In genomic region chr20:694496-694895, GRCh38 we compare ENCODE assay signal across 30 cellular contexts. TPM values are rescaled to one million over a fixed set of nuclear protein-coding genes. Genes with fewer than 3 reads are reported as not detected.
"Had no signal": no experiment of that assay in that cellular context is flagged by ENCODE, and none has a peak within 500 bp of the region (broad histone marks: within the 10 kb centered on the region; RNA-seq: fewer than 3 reads in every experiment).

No MANE protein-coding gene starts in this region.

- H3K27ac Mint-ChIP-seq: memory B cell; mesothelial cell of epicardium; nephron; neural progenitor cell; stimulated activated naive B cell treated with anti-CD40 and anti-IgM and Interleukin-4, amounts not matched to agents 10 μg/mL and 1 μg/mL and 100 μg/mL, for 72 hours; stimulated activated naive CD8-positive, alpha-beta T cell treated with anti-CD3 and anti-CD28 coated beads, Interleukin-15, Interleukin-2, amounts not matched to agents 100 ng/mL and 50 ng/mL, for 24 hours had no signal

- H3K4me1 ChIP-seq: foreskin keratinocyte, gastroesophageal sphincter, tibial nerve, upper lobe of right lung, uterus had no signal

- H3K4me3 ChIP-seq: dorsolateral prefrontal cortex, gastroesophageal sphincter, heart left ventricle, hepatocyte, lung, neural progenitor cell, prostate gland, right atrium auricular region, skin epidermis, thoracic aorta, tibial nerve, upper lobe of right lung, uterus had no signal

- H3K27ac ChIP-seq: dorsolateral prefrontal cortex, epithelial cell of prostate, foreskin keratinocyte, gastroesophageal sphincter, heart left ventricle, hepatocyte, neural progenitor cell, right atrium auricular region, skin epidermis, thoracic aorta, tibial nerve, upper lobe of right lung, uterus had no signal

- H3K36me3 Mint-ChIP-seq: memory B cell; mesothelial cell of epicardium; naive thymus-derived CD4-positive, alpha-beta T cell; neural progenitor cell; stimulated activated naive B cell treated with anti-CD40 and anti-IgM and Interleukin-4, amounts not matched to agents 10 μg/mL and 1 μg/mL and 100 μg/mL, for 72 hours had no signal

- H3K9me3 ChIP-seq: gastroesophageal sphincter, prostate gland, thoracic aorta, tibial nerve, upper lobe of right lung, uterus had no signal

- H3K27me3 ChIP-seq: neural progenitor cell, right atrium auricular region, uterus had no signal

- DNase-seq: effector CD4-positive, alpha-beta T cell; foreskin keratinocyte; heart left ventricle; kidney; naive thymus-derived CD4-positive, alpha-beta T cell; stimulated activated CD4-positive, alpha-beta T cell treated with anti-CD3 and anti-CD28 coated beads, Interleukin-15, amount 100 ng/mL, for 24 hours; stimulated activated CD4-positive, alpha-beta T cell treated with anti-CD3 and anti-CD28 coated beads, Interleukin-2, amount 100 ng/mL, for 48 hours; stimulated activated naive B cell treated with anti-CD40 and anti-IgM and Interleukin-4, amounts not matched to agents 10 μg/mL and 1 μg/mL and 100 μg/mL, for 72 hours; uterus had no signal

- H3K4me3 Mint-ChIP-seq: memory B cell; mesothelial cell of epicardium; naive thymus-derived CD4-positive, alpha-beta T cell; nephron; neural progenitor cell; stimulated activated naive B cell treated with anti-CD40 and anti-IgM and Interleukin-4, amounts not matched to agents 10 μg/mL and 1 μg/mL and 100 μg/mL, for 72 hours; stimulated activated naive CD8-positive, alpha-beta T cell treated with anti-CD3 and anti-CD28 coated beads, Interleukin-15, Interleukin-2, amounts not matched to agents 100 ng/mL and 50 ng/mL, for 24 hours had no signal

- H3K9me3 Mint-ChIP-seq: memory B cell; mesothelial cell of epicardium; naive thymus-derived CD4-positive, alpha-beta T cell; nephron; neural progenitor cell; stimulated activated naive CD8-positive, alpha-beta T cell treated with anti-CD3 and anti-CD28 coated beads, Interleukin-15, Interleukin-2, amounts not matched to agents 100 ng/mL and 50 ng/mL, for 24 hours had no signal

- H3K36me3 ChIP-seq: gastroesophageal sphincter, heart left ventricle, neural progenitor cell, prostate gland, right atrium auricular region, thoracic aorta, tibial nerve, upper lobe of right lung, uterus had no signal

- H3K4me1 Mint-ChIP-seq: memory B cell, mesothelial cell of epicardium, nephron had no signal

- ATAC-seq: esophagus mucosa; foreskin keratinocyte; gastroesophageal sphincter; heart left ventricle; naive thymus-derived CD4-positive, alpha-beta T cell; stimulated activated naive B cell treated with anti-CD40 and anti-IgM and Interleukin-4, amounts not matched to agents 10 μg/mL and 1 μg/mL and 100 μg/mL, for 72 hours; upper lobe of right lung had no signal

- H3K9ac ChIP-seq: neural progenitor cell had no signal

RNA-seq across cellular contexts. Expression of gene SCRT2, which starts 18.9 kb away (rescaled TPM):
- total RNA-seq: esophagus mucosa; foreskin keratinocyte; gastroesophageal sphincter; heart left ventricle; hepatocyte; kidney; left lobe of liver; liver; lung; mesothelial cell of epicardium; mucosa of gallbladder; naive thymus-derived CD4-positive, alpha-beta T cell; osteocyte; right atrium auricular region; thoracic aorta; tibial nerve; upper lobe of right lung; uterus had no signal
- polyA plus RNA-seq: foreskin keratinocyte; heart left ventricle; hepatocyte; liver; lung; naive thymus-derived CD4-positive, alpha-beta T cell had no signal
